In the genomic region with DNA sequence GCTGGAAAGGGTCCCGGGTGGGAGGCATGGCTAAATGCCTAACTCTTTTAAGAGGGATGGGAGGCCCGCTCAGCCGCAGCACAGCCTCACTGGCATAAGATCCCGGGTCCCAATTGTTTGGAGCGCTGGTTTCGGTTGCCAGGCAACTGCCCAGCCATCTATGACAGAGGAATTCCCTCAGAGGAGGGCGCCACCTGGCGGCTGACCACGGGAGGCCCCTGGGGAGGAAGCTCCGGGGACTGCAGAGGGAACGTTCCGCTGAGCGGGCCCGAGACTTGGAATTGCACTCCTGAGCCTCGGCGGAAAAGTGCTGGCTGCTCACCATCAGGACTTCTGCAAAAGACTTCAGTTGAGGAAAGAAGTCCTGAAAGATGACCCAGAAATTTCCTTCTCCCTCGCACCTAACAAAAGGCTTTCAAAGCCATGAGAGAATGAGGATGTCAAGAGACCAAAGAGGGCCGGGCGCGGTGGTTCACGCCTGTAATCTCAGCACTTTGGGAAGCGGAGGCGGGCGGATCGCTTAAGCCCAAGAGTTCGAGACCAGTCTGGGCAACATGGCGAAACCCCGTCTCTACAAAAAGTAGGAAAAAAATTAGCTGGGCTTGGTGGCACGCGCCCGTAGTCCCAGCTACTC, we compare ENCODE assay signal across 8 cellular contexts. TPM values are rescaled to one million over a fixed set of nuclear protein-coding genes. Genes with fewer than 3 reads are reported as not detected.
DNase-seq lines count a peak whose midpoint lies in the region; ATAC-seq and TF ChIP-seq lines count a peak whose summit lies in the region.

No MANE protein-coding gene starts in this region.

- TF ChIP-seq CTCF in AG09319 (IDR thresholded peaks at IDR 0.05; ENCODE audit: low read depth, low read length) (peak; percentile 98), lung (IDR thresholded peaks at IDR 0.05; ENCODE audit: control extremely low read depth, extremely low read depth) (peak; percentile 89)
- TF ChIP-seq CTCF in activated CD8-positive, alpha-beta T cell treated with anti-CD3 and anti-CD28 coated beads for 36 hours (IDR thresholded peaks at IDR 0.05), result peak; percentile 96

- H3K4me1 Mint-ChIP-seq in activated CD8-positive, alpha-beta T cell treated with anti-CD3 and anti-CD28 coated beads for 36 hours (ENCODE audit: low read depth), result peaks cover 46% of the 10 kb centered on the region

- H3K36me3 ChIP-seq in lung (ENCODE audit: control insufficient read depth in 2 of 2, insufficient read depth in 2 of 2, low read length in 2 of 2), result no peaks in the 10 kb centered on the region

- peaks cover 2% of the 10 kb centered on the region for H3K27me3 Mint-ChIP-seq in activated CD8-positive, alpha-beta T cell treated with anti-CD3 and anti-CD28 coated beads for 36 hours

- intact Hi-C loops in activated CD8-positive, alpha-beta T cell treated with anti-CD3 and anti-CD28 coated beads for 36 hours (cut with micrococcal nuclease), result loop anchor here (10.0 kb wide), 3 partner anchors 148 to 312 kb away; partner anchors contain the start of genes CLCC1 and PSMA5

- no peaks in the 10 kb centered on the region for H3K9me3 ChIP-seq in lung (ENCODE audit: control insufficient read depth in 2 of 2, insufficient read depth in 1 of 2, low read length in 1 of 2)

- ATAC-seq in GM19025 (IDR thresholded peaks at IDR 0.05; ENCODE audit: low read depth, unreplicated experiment) (peak; percentile 41), HG03520 (IDR thresholded peaks at IDR 0.05; ENCODE audit: unreplicated experiment) (peak; percentile 46), lung (ENCODE audit: insufficient read depth, low FRiP score) (peak; percentile 92)
- ATAC-seq in activated CD8-positive, alpha-beta T cell treated with anti-CD3 and anti-CD28 coated beads for 36 hours, result peak; percentile 45

- H3K27ac ChIP-seq in lung (ENCODE audit: low read depth in 1 of 2, low read length in 1 of 2), result no peak overlapping the region

- H3K27ac Mint-ChIP-seq in activated CD8-positive, alpha-beta T cell treated with anti-CD3 and anti-CD28 coated beads for 36 hours, result peak overlapping the region; percentile 62

- H3K4me1 ChIP-seq in lung (ENCODE audit: control insufficient read depth in 2 of 2, insufficient read depth in 2 of 2, low read length in 2 of 2), result peaks cover 2 to 5% of the 10 kb centered on the region in 2 donors

- H3K4me3 Mint-ChIP-seq in activated CD8-positive, alpha-beta T cell treated with anti-CD3 and anti-CD28 coated beads for 36 hours, result peak overlapping the region; percentile 77

- no peaks in the 10 kb centered on the region for H3K36me3 Mint-ChIP-seq in activated CD8-positive, alpha-beta T cell treated with anti-CD3 and anti-CD28 coated beads for 36 hours (ENCODE audit: low read depth)

- POLR2A ChIA-PET in activated CD8-positive, alpha-beta T cell treated with anti-CD3 and anti-CD28 coated beads for 36 hours (lab: Charles Lee), result interaction anchor here (0.6 to 8.2 kb wide), 5 partner anchors 8 to 319 kb away, joined by 3 to 98 read pairs (median 3); no protein-coding TSS in a partner anchor

- H3K4me3 ChIP-seq in lung, result no peak overlapping the region

- 4 to 10% methylated on average over 31 of the region's 31 CpGs for WGBS in lung, 2 donors

- no peaks in the 10 kb centered on the region for H3K9me3 Mint-ChIP-seq in activated CD8-positive, alpha-beta T cell treated with anti-CD3 and anti-CD28 coated beads for 36 hours

- CTCF ChIA-PET in activated CD8-positive, alpha-beta T cell treated with anti-CD3 and anti-CD28 coated beads for 36 hours (lab: Charles Lee), result interaction anchor here (0.6 to 8.7 kb wide), 33 partner anchors 8 to 284 kb away, joined by 3 to 95 read pairs (median 4); partner anchors contain the start of genes SARS1, TAF13 and WDR47

- H3K27me3 ChIP-seq in lung (ENCODE audit: control insufficient read depth, insufficient read depth), result no peaks in the 10 kb centered on the region

- DNase-seq in AG09319 (ENCODE audit: extremely low read depth, low read depth) (peak; percentile 70), NCI-H748 (lab: John Stamatoyannopoulos, UW; ENCODE audit: unreplicated experiment) (peak; percentile 97), ecto neural progenitor cell (ENCODE audit: low spot score) (peak; percentile 99), lung (ENCODE audit: low spot score) (peak; percentile 94)
- DNase-seq in activated CD8-positive, alpha-beta T cell treated with anti-CD3 and anti-CD28 coated beads for 36 hours, result peak; percentile 92
- peak; percentile 66 to 82 (median 74) for DNase-seq in stimulated activated CD4-positive, alpha-beta T cell treated with anti-CD3 and anti-CD28 coated beads, TNF-alpha, amount 100 ng/mL, for 1 hour (ENCODE audit: low read depth in 3 of 3, low spot score in 1 of 3)

RNA-seq across cellular contexts. Expression of gene ELAPOR1, which starts 1.1 kb away (rescaled TPM):
- total RNA-seq in activated CD8-positive, alpha-beta T cell treated with anti-CD3 and anti-CD28 coated beads for 36 hours, result 1 to 10 TPM; 4.7 to 7.0 TPM
- 10 to 100 TPM in 1 of 2 donors, 1 to 10 TPM in 1; 8.9 to 25.0 TPM for total RNA-seq in lung
- polyA plus RNA-seq in lung, result 1 to 10 TPM; 3.3 to 7.0 TPM

RNA-seq across cellular contexts. Expression of gene TMEM167B, which starts 22.2 kb away (rescaled TPM):
- 10 to 100 TPM; 21.8 to 23.4 TPM for total RNA-seq in activated CD8-positive, alpha-beta T cell treated with anti-CD3 and anti-CD28 coated beads for 36 hours
- 10 to 100 TPM; 35.4 to 44.6 TPM for total RNA-seq in lung
- 10 to 100 TPM; 22.5 to 35.8 TPM for polyA plus RNA-seq in lung

RNA-seq across cellular contexts. Expression of gene TAF13, which starts 37.0 kb away (rescaled TPM):
- 10 to 100 TPM; 18.5 to 19.0 TPM for total RNA-seq in activated CD8-positive, alpha-beta T cell treated with anti-CD3 and anti-CD28 coated beads for 36 hours
- total RNA-seq in lung, result 10 to 100 TPM; 22.2 to 35.8 TPM
- 10 to 100 TPM; 32.9 to 39.4 TPM for polyA plus RNA-seq in lung

Comparison
In these comparisons a context has a peak if more than half of its experiments do, and no peak if none do; other contexts are left out.
1. ATAC-seq: peak in every context shown above with its lines; median percentile 92 in lung; 46 in HG03520; 45 in activated CD8-positive, alpha-beta T cell treated with anti-CD3 and anti-CD28 coated beads for 36 hours; 41 in GM19025.